In genomic region chr13:36789061-36789460, GRCh38 we compare ENCODE assay signal across 3 cellular contexts.
A peak's percentile ranks its signal among the peaks of the same experiment; 100 is the strongest.
TF ChIP-seq lines count a peak whose summit lies in the region.

No MANE protein-coding gene starts in this region.

TF ChIP-seq in IMR-90, 13 proteins besides CTCF, POLR2A, EP300 and RAD21:
- TF ChIP-seq NFE2L2 (IDR thresholded peaks at IDR 0.05; ENCODE audit: low read depth, low read length) (no peak), MAFK (IDR thresholded peaks at IDR 0.05; ENCODE audit: low read depth, low read length) (no peak), RCOR1 (IDR thresholded peaks at IDR 0.05; ENCODE audit: insufficient replicate concordance, low read length) (no peak), CHD1 (IDR thresholded peaks at IDR 0.05; ENCODE audit: low read depth, low read length) (no peak), CEBPB (IDR thresholded peaks at IDR 0.05; ENCODE audit: low read depth, low read length) (no peak), RFX5 (IDR thresholded peaks at IDR 0.05; ENCODE audit: low read depth, low read length) (no peak), FOS (IDR thresholded peaks at IDR 0.05; ENCODE audit: low read depth, low read length) (no peak), USF2 (IDR thresholded peaks at IDR 0.05; ENCODE audit: low read depth, low read length) (no peak), ELK1 (IDR thresholded peaks at IDR 0.05; ENCODE audit: borderline replicate concordance, low read depth, low read length) (no peak), MAZ (IDR thresholded peaks at IDR 0.05; ENCODE audit: borderline replicate concordance, low read depth, low read length) (no peak), SMC3 (IDR thresholded peaks at IDR 0.05; ENCODE audit: low read depth, low read length) (no peak)

TF ChIP-seq in GM12878, 131 proteins besides CTCF, POLR2A, EP300 and RAD21:
- TF ChIP-seq NFIC (IDR thresholded peaks at IDR 0.05; ENCODE audit: low read depth, low read length): no peak
- no peak for TF ChIP-seq BCL3 (IDR thresholded peaks at IDR 0.05; ENCODE audit: borderline replicate concordance, insufficient read depth, low read depth, low read length, poor library complexity, severe bottlenecking)
- no peak for TF ChIP-seq POLR2AphosphoS5 (IDR thresholded peaks at IDR 0.05; ENCODE audit: low read length)
- no peak for TF ChIP-seq BACH1 (IDR thresholded peaks at IDR 0.05; ENCODE audit: borderline replicate concordance)
- no peak for TF ChIP-seq SMARCA5 (IDR thresholded peaks at IDR 0.05)
- 0 out of 2 replicates have a peak, but pooled peaks have one; percentile 13 for TF ChIP-seq ATF7 (IDR thresholded peaks at IDR 0.05; ENCODE audit: low read depth)
- TF ChIP-seq STAT1 (conservative IDR thresholded peaks at IDR 0.05): no peak
- no peak for TF ChIP-seq SMAD5 (IDR thresholded peaks at IDR 0.05; ENCODE audit: low read depth)
TF ChIP-seq in GM12878: peak in this region for 1.

TF ChIP-seq in GM12891, 5 proteins besides CTCF, POLR2A, EP300 and RAD21:
- TF ChIP-seq SPI1 (IDR thresholded peaks at IDR 0.05; ENCODE audit: low read depth, low read length): no peak
